9 cellular contexts compared by ENCODE assay signal in genomic region chr5:108481355-108481931, GRCh38.
A peak's percentile ranks its signal among the peaks of the same experiment; 100 is the strongest.
DNase-seq lines count a peak whose midpoint lies in the region; ATAC-seq and TF ChIP-seq lines count a peak whose summit lies in the region.
"Had no signal": no experiment of that assay in that cellular context is flagged by ENCODE, and none has a peak within 500 bp of the region (broad histone marks: within the 10 kb centered on the region; RNA-seq: fewer than 3 reads in every experiment).

No MANE protein-coding gene starts in this region.

- H3K36me3 Mint-ChIP-seq in WTC11 = no peaks in the 10 kb centered on the region

- DNase-seq in A172 (ENCODE audit: low spot score) = peak; percentile 65
- peak; percentile 37 to 61 for DNase-seq in Kasumi-1 (lab: John Stamatoyannopoulos, UW)
- DNase-seq in WTC11 (ENCODE audit: low spot score) = no peak
- DNase-seq in left lung = no peak
- DNase-seq in middle frontal gyrus (ENCODE audit: extremely low spot score, low spot score) = no peak
- DNase-seq in activated CD4-positive, alpha-beta T cell treated with anti-CD3 and anti-CD28 coated beads for 48 hours = no peak
- DNase-seq in spleen = no peak

- TF ChIP-seq POLR2A in spleen (IDR thresholded peaks at IDR 0.05) = no peak

- TF ChIP-seq CTCF in GM12873 (IDR thresholded peaks at IDR 0.05; ENCODE audit: insufficient read depth, low read depth, low read length, missing control alignments) (peak; percentile 42), WTC11 (IDR thresholded peaks at IDR 0.05) (no peak), left lung (IDR thresholded peaks at IDR 0.05) (no peak), spleen (IDR thresholded peaks at IDR 0.05 in 8 of 11, conservative IDR thresholded peaks at IDR 0.05 in 3 of 11) (peak in 1 of 11 experiments; percentile 14)

- intact Hi-C loops in left lung (cut with DNase I) (no loop called here), spleen (cut with DNase I; ENCODE audit: low total_unique reads) (no loop called here)

- no peaks in the 10 kb centered on the region for H3K27me3 Mint-ChIP-seq in WTC11 (ENCODE audit: low read depth)

- H3K9me3 Mint-ChIP-seq in WTC11 = no peaks in the 10 kb centered on the region
- H3K9me3 Mint-ChIP-seq: central memory CD8-positive, alpha-beta T cell had no signal

- H3K4me1 ChIP-seq in left lung (no peaks in the 10 kb centered on the region), spleen (no peaks in the 10 kb centered on the region)

- H3K27ac ChIP-seq in left lung = no peak overlapping the region
- no peak overlapping the region for H3K27ac ChIP-seq in spleen

- H3K27ac Mint-ChIP-seq in WTC11 = no peak overlapping the region

- H3K4me3 Mint-ChIP-seq in WTC11 = no peak overlapping the region
- H3K4me3 Mint-ChIP-seq: central memory CD8-positive, alpha-beta T cell had no signal

- H3K36me3 ChIP-seq in left lung (no peaks in the 10 kb centered on the region), spleen (no peaks in the 10 kb centered on the region)

- WGBS in spleen, 5 donors = 46 to 56% (median 53%) methylated on average over 8 of the region's 8 CpGs

- peak; percentile 69 for ATAC-seq in WTC11
- ATAC-seq in left lung = peak; percentile 38

- CTCF ChIA-PET in WTC11 (lab: Charles Lee) = no interaction called here

- H3K27me3 ChIP-seq in left lung (no peaks in the 10 kb centered on the region), spleen (replicated peaks in 1 of 7) (peaks cover 0 to 6% (median 0%) of the 10 kb centered on the region in 7 donors)

- H3K9me3 ChIP-seq in left lung (no peaks in the 10 kb centered on the region), spleen (no peaks in the 10 kb centered on the region)

- POLR2A ChIA-PET in WTC11 (lab: Charles Lee) = no interaction called here

- no peak overlapping the region for H3K4me3 ChIP-seq in left lung
- H3K4me3 ChIP-seq in spleen = no peak overlapping the region

- 0 out of 2 replicates have a peak, but pooled peaks cover 3% of the 10 kb centered on the region for H3K4me1 Mint-ChIP-seq in WTC11
- H3K4me1 Mint-ChIP-seq: central memory CD8-positive, alpha-beta T cell had no signal

TF ChIP-seq in WTC11, 78 proteins besides CTCF, POLR2A, EP300 and RAD21 (continues in another document):
- TF ChIP-seq NFATC4 (CRISPR knock-in tag; IDR thresholded peaks at IDR 0.05) (no peak), MLX (CRISPR knock-in tag; IDR thresholded peaks at IDR 0.05) (no peak), PRRX2 (CRISPR knock-in tag; IDR thresholded peaks at IDR 0.05) (no peak), IRF2 (CRISPR knock-in tag; IDR thresholded peaks at IDR 0.05; ENCODE audit: borderline replicate concordance, low read depth) (no peak), ZNF423 (CRISPR knock-in tag; IDR thresholded peaks at IDR 0.05) (no peak), ZNF512 (CRISPR knock-in tag; IDR thresholded peaks at IDR 0.05; ENCODE audit: borderline replicate concordance) (no peak), ZBTB21 (CRISPR knock-in tag; IDR thresholded peaks at IDR 0.05; ENCODE audit: borderline replicate concordance) (no peak), ZNF232 (CRISPR knock-in tag; IDR thresholded peaks at IDR 0.05) (no peak), RORB (CRISPR knock-in tag; IDR thresholded peaks at IDR 0.05) (no peak), ERG (CRISPR knock-in tag; IDR thresholded peaks at IDR 0.05) (no peak), NR1H2 (CRISPR knock-in tag; IDR thresholded peaks at IDR 0.05) (no peak), E2F1 (CRISPR knock-in tag; IDR thresholded peaks at IDR 0.05) (no peak), ZNF425 (CRISPR knock-in tag; conservative IDR thresholded peaks at IDR 0.05) (no peak), TEAD1 (CRISPR knock-in tag; IDR thresholded peaks at IDR 0.05) (no peak), ZSCAN18 (CRISPR knock-in tag; IDR thresholded peaks at IDR 0.05) (no peak), ATF3 (CRISPR knock-in tag; conservative IDR thresholded peaks at IDR 0.05) (no peak)

Comparison
In these comparisons a context has a peak if more than half of its experiments do, and no peak if none do; other contexts are left out.
1. DNase-seq: peak in A172 (single experiment) and Kasumi-1 (2 of 2); none in WTC11 (single experiment), left lung (0 of 2), middle frontal gyrus (single experiment), activated CD4-positive, alpha-beta T cell treated with anti-CD3 and anti-CD28 coated beads for 48 hours (single experiment) and spleen (single experiment).